ENCODE assay signal across 16 cellular contexts in genomic region chr7:86598311-86598710, GRCh38. TPM values are rescaled to one million over a fixed set of nuclear protein-coding genes. Genes with fewer than 3 reads are reported as not detected.
A peak's percentile ranks its signal among the peaks of the same experiment; 100 is the strongest.
DNase-seq lines count a peak whose midpoint lies in the region; ATAC-seq, FAIRE-seq and TF ChIP-seq lines count a peak whose summit lies in the region.
"Had no signal": no experiment of that assay in that cellular context is flagged by ENCODE, and none has a peak within 500 bp of the region (broad histone marks: within the 10 kb centered on the region; RNA-seq: fewer than 3 reads in every experiment).

No MANE protein-coding gene starts in this region.

- no peak for FAIRE-seq in pancreas (lab: Jason Lieb, UNC)

- H3K4me1 ChIP-seq in pancreas = no peaks in the 10 kb centered on the region
- H3K4me1 ChIP-seq in ascending aorta = no peaks in the 10 kb centered on the region
- no peaks in the 10 kb centered on the region for H3K4me1 ChIP-seq in tibial artery

- WGBS in pancreas, 2 donors = 47 to 58% methylated on average over 15 of the region's 15 CpGs

- no peaks in the 10 kb centered on the region for H3K9me3 ChIP-seq in pancreas
- H3K9me3 ChIP-seq in ascending aorta = no peaks in the 10 kb centered on the region
- H3K9me3 ChIP-seq in tibial artery = no peaks in the 10 kb centered on the region

- peak; percentile 53 for DNase-seq in NCI-H1092 treated with DMSO at 0.1 percent for 48 hours (lab: John Stamatoyannopoulos, UW)
- DNase-seq in NCI-H1092 (lab: John Stamatoyannopoulos, UW) = no peak
- peak; percentile 30 for DNase-seq in HuH-7 (ENCODE audit: low spot score)
- DNase-seq in pancreas = peak in 5 of 6 donors; percentile 14 to 71 (median 33)
- DNase-seq in ascending aorta (ENCODE audit: low spot score in 2 of 2) = no peak
- DNase-seq in tibial artery = no peak
- DNase-seq: 8988T, cerebellar nuclear complex, foreskin fibroblast, GF-D8 had no signal

- intact Hi-C loops in pancreas (cut with DNase I) = no loop called here
- intact Hi-C loops in ascending aorta (cut with DNase I) = no loop called here
- intact Hi-C loops in tibial artery (cut with DNase I; ENCODE audit: low total_unique reads) = no loop called here

- no peaks in the 10 kb centered on the region for H3K27me3 ChIP-seq in pancreas
- no peaks in the 10 kb centered on the region for H3K27me3 ChIP-seq in ascending aorta
- no peaks in the 10 kb centered on the region for H3K27me3 ChIP-seq in tibial artery

- ATAC-seq in pancreas (peak in 3 of 4 donors; percentile 54 to 66 (median 66)), HG02588 (IDR thresholded peaks at IDR 0.05; ENCODE audit: unreplicated experiment) (no peak)
- ATAC-seq: right cardiac atrium had no signal

- H3K36me3 ChIP-seq in pancreas = no peaks in the 10 kb centered on the region
- no peaks in the 10 kb centered on the region for H3K36me3 ChIP-seq in ascending aorta
- no peaks in the 10 kb centered on the region for H3K36me3 ChIP-seq in tibial artery

- no peak overlapping the region for H3K4me3 ChIP-seq in pancreas
- H3K4me3 ChIP-seq in ascending aorta = no peak overlapping the region
- no peak overlapping the region for H3K4me3 ChIP-seq in tibial artery

- H3K27ac ChIP-seq in VCaP (no peak overlapping the region), pancreas (no peak overlapping the region), ascending aorta (no peak overlapping the region), tibial artery (no peak overlapping the region)

- TF ChIP-seq CTCF in VCaP (conservative IDR thresholded peaks at IDR 0.05) (peak; percentile 68), pancreas (IDR thresholded peaks at IDR 0.05) (peak in 1 of 4 donors; percentile 27), ascending aorta (IDR thresholded peaks at IDR 0.05) (no peak), tibial artery (IDR thresholded peaks at IDR 0.05) (no peak)

RNA-seq across cellular contexts. Expression of gene GRM3, which starts 45.4 kb away (rescaled TPM):
- total RNA-seq in pancreas = not detected
- under 1 TPM in 1 of 2 donors, not detected in 1; 0.02 TPM for polyA plus RNA-seq in pancreas
- not detected for total RNA-seq in ascending aorta
- total RNA-seq: activated T-helper 2 cell treated with anti-CD3 and anti-CD28 coated beads, Interferon-gamma antibody, Interleukin-2, Interleukin-4, amounts not matched to agents 10 μg/mL and 5 μg/mL and 100 μg/mL, durations not matched to agents 14 hours and 24 hours and 36 hours; mesenteric fat pad had no signal
- polyA plus RNA-seq: IgD-negative memory B cell had no signal

Comparison
In these comparisons a context has a peak if more than half of its experiments do, and no peak if none do; other contexts are left out.
1. DNase-seq: peak in NCI-H1092 treated with DMSO at 0.1 percent for 48 hours (single experiment), HuH-7 (single experiment) and pancreas (5 of 6); none in NCI-H1092 (single experiment), ascending aorta (0 of 2) and tibial artery (0 of 2).